ENCODE assay signal across 8 cellular contexts in the genomic region with DNA sequence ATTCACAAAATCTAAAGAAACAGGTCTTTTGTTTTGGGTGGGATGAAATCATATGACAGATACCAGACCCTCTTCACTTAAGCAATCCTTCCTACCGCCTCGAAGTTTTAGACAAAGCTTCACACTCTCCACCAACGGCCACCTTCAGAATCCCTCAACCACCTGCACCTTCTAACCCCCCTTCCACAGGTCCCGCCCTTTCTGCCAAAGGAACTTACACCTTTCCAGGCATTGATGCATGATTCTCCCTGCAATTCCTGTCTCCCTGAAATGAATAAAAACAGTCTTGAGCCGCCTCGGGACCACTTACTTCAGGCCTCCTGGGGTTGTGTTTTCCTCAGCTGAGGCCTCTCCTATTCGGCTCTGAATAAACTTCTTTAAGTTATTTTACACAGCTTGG. TPM values are rescaled to one million over a fixed set of nuclear protein-coding genes. Genes with fewer than 3 reads are reported as not detected.
A peak's percentile ranks its signal among the peaks of the same experiment; 100 is the strongest.
DNase-seq lines count a peak whose midpoint lies in the region; ATAC-seq, FAIRE-seq and TF ChIP-seq lines count a peak whose summit lies in the region.

No MANE protein-coding gene starts in this region.

- peak overlapping the region; percentile 80 for H3K9ac ChIP-seq in PC-3 (ENCODE audit: low read length)

- no peaks in the 10 kb centered on the region for H3F3A ChIP-seq in PC-3 (ENCODE audit: low read length, unreplicated experiment)

- peak overlapping the region; percentile 91 for H3K4me2 ChIP-seq in PC-3 (ENCODE audit: low read length)

- intact Hi-C loops in PC-3 (cut with micrococcal nuclease), result loop anchor here (2.0 kb wide), 2 partner anchors 46 to 110 kb away; partner anchors contain the start of gene ZNF700
- intact Hi-C loops in esophagus squamous epithelium (cut with DNase I), result no loop called here
- intact Hi-C loops in pancreas (cut with DNase I), result no loop called here

- no peak overlapping the region for H3K27ac ChIP-seq in CD8-positive, alpha-beta memory T cell (ENCODE audit: low read depth, low read length)
- H3K27ac ChIP-seq in PC-3 (ENCODE audit: low read length), result no peak overlapping the region
- H3K27ac ChIP-seq in esophagus squamous epithelium, result peak overlapping the region in 2 of 4 donors; percentile 91 to 95
- H3K27ac ChIP-seq in pancreas, result peak overlapping the region; percentile 84 to 96 (median 88)

- TSS peak; percentile 66 for BruUV-seq in PC-3 (replicated peaks; lab: Mats Ljungman, UMichigan)

- no peak overlapping the region for H3K4me3 ChIP-seq in CD8-positive, alpha-beta memory T cell (ENCODE audit: low read length)
- H3K4me3 ChIP-seq in PC-3 (ENCODE audit: low read length) (peak overlapping the region; percentile 89), esophagus squamous epithelium (peak overlapping the region; percentile 81 to 89 (median 85)), pancreas (peak overlapping the region; percentile 72 to 91 (median 80))

- H4K20me1 ChIP-seq in PC-3 (ENCODE audit: low read length), result no peaks in the 10 kb centered on the region

- WGBS in esophagus squamous epithelium, 2 donors, result 30 to 31% methylated on average over 7 of the region's 7 CpGs
- 7 to 12% methylated on average over 7 of the region's 7 CpGs for WGBS in pancreas, 2 donors

- H3K4me1 ChIP-seq in CD8-positive, alpha-beta memory T cell (ENCODE audit: insufficient read depth, low read length), result no peaks in the 10 kb centered on the region
- H3K4me1 ChIP-seq in PC-3 (ENCODE audit: insufficient read depth, low read length), result peaks cover 10% of the 10 kb centered on the region
- H3K4me1 ChIP-seq in esophagus squamous epithelium, result peaks cover 5 to 27% (median 13%) of the 10 kb centered on the region in 3 donors
- H3K4me1 ChIP-seq in pancreas, result peaks cover 0 to 10% (median 6%) of the 10 kb centered on the region in 3 donors

- H3K36me3 Mint-ChIP-seq in CD8-positive, alpha-beta memory T cell, result peaks cover 0 to 28% (median 2%) of the 10 kb centered on the region in 3 donors

- H3K27ac Mint-ChIP-seq in CD8-positive, alpha-beta memory T cell, result peak overlapping the region in 4 of 8 donors; percentile 4 to 26 (median 16)

- ATAC-seq in PC-3 (peak; percentile 6; the same call in 1 of the 2 replicates), pancreas (peak in 3 of 4 donors; percentile 15 to 28 (median 17))

- no peaks in the 10 kb centered on the region for H3K27me3 ChIP-seq in CD8-positive, alpha-beta memory T cell (ENCODE audit: insufficient read depth, low read length, poor library complexity, severe bottlenecking)
- H3K27me3 ChIP-seq in PC-3 (ENCODE audit: low read length), result no peaks in the 10 kb centered on the region
- no peaks in the 10 kb centered on the region for H3K27me3 ChIP-seq in esophagus squamous epithelium
- H3K27me3 ChIP-seq in pancreas, result no peaks in the 10 kb centered on the region

- H3K9me3 ChIP-seq in CD8-positive, alpha-beta memory T cell (ENCODE audit: low read length), result no peaks in the 10 kb centered on the region
- peaks cover 7% of the 10 kb centered on the region; the same call in 1 of the 2 replicates for H3K9me3 ChIP-seq in PC-3 (ENCODE audit: low read length)
- peaks cover 0 to 8% (median 0%) of the 10 kb centered on the region in 3 donors for H3K9me3 ChIP-seq in esophagus squamous epithelium
- no peaks in the 10 kb centered on the region for H3K9me3 ChIP-seq in pancreas

- peaks cover 0 to 57% (median 33%) of the 10 kb centered on the region in 5 donors for H3K9me3 Mint-ChIP-seq in CD8-positive, alpha-beta memory T cell

- TF ChIP-seq POLR2A in esophagus squamous epithelium (IDR thresholded peaks at IDR 0.05), result no peak

- no peak for FAIRE-seq in pancreas (lab: Jason Lieb, UNC)

- CTCF ChIA-PET in CD8-positive, alpha-beta memory T cell (lab: Charles Lee), result interaction anchor here (1.4 kb wide), 1 partner anchor 111 kb away, joined by 4 read pairs; no protein-coding TSS in a partner anchor
- CTCF ChIA-PET in PC-3 (lab: Charles Lee), result no interaction called here

- peak overlapping the region; percentile 95 for H2AFZ ChIP-seq in PC-3 (ENCODE audit: low read length)

- POLR2A ChIA-PET in CD8-positive, alpha-beta memory T cell (lab: Charles Lee), result no interaction called here
- POLR2A ChIA-PET in PC-3 (lab: Charles Lee; ENCODE audit: unreplicated experiment), result no interaction called here

- H3K4me1 Mint-ChIP-seq in CD8-positive, alpha-beta memory T cell, result peaks cover 5 to 17% (median 7%) of the 10 kb centered on the region in 3 donors

- H3K4me3 Mint-ChIP-seq in CD8-positive, alpha-beta memory T cell, result peak overlapping the region; percentile 15 to 83 (median 68)

- DNase-seq in CD8-positive, alpha-beta memory T cell, result no peak
- DNase-seq in PC-3 (peak; percentile 18), esophagus squamous epithelium (lab: John Stamatoyannopoulos, UW) (no peak), pancreas (no peak), GM10266 (ENCODE audit: extremely low spot score) (no peak), RPMI8226 (no peak)
- no peak for DNase-seq in stimulated activated CD4-positive, alpha-beta T cell treated with anti-CD3 and anti-CD28 coated beads, Interleukin-15, amount 100 ng/mL, for 24 hours
- no peak for DNase-seq in stimulated activated CD4-positive, alpha-beta T cell treated with anti-CD3 and anti-CD28 coated beads, Interleukin-1b, Interleukin-23, amount 100 ng/mL, for 48 hours

- peaks cover 19% of the 10 kb centered on the region for H3K79me2 ChIP-seq in PC-3 (ENCODE audit: low read length)

- H3K36me3 ChIP-seq in CD8-positive, alpha-beta memory T cell (ENCODE audit: insufficient read depth, low read length), result no peaks in the 10 kb centered on the region
- H3K36me3 ChIP-seq in PC-3 (ENCODE audit: low read depth, low read length), result peaks cover 24% of the 10 kb centered on the region
- peaks cover 0 to 11% (median 0%) of the 10 kb centered on the region in 3 donors for H3K36me3 ChIP-seq in esophagus squamous epithelium
- H3K36me3 ChIP-seq in pancreas, result no peaks in the 10 kb centered on the region

- peaks cover 8 to 13% of the 10 kb centered on the region in 2 donors for H3K27me3 Mint-ChIP-seq in CD8-positive, alpha-beta memory T cell

- TF ChIP-seq CTCF in PC-3 (conservative IDR thresholded peaks at IDR 0.05; ENCODE audit: low read depth, low read length) (no peak), esophagus squamous epithelium (IDR thresholded peaks at IDR 0.05) (no peak), pancreas (IDR thresholded peaks at IDR 0.05) (no peak), GM10266 (IDR thresholded peaks at IDR 0.05; ENCODE audit: control insufficient read depth, insufficient read depth, low read depth, missing control alignments) (no peak)

- no peaks in the 10 kb centered on the region for H3K9me2 ChIP-seq in PC-3 (replicated peaks; ENCODE audit: low read length)

RNA-seq across cellular contexts. Expression of gene ZNF433, which starts 0.9 kb away (rescaled TPM):
- under 1 TPM; 0.35 to 0.58 TPM for total RNA-seq in CD8-positive, alpha-beta memory T cell
- polyA plus RNA-seq in CD8-positive, alpha-beta memory T cell, result 3.2 TPM
- total RNA-seq in PC-3 (2014; rRNA removed), result 5.4 and 7.8 TPM in 2 replicates
- total RNA-seq in esophagus squamous epithelium, result 10 to 100 TPM in 1 of 4 donors, 1 to 10 TPM in 3; 4.5 to 21.0 (median 5.6) TPM
- total RNA-seq in pancreas, result 1 to 10 TPM; 3.7 to 6.5 (median 4.4) TPM
- 1 to 10 TPM; 7.1 to 9.9 TPM for polyA plus RNA-seq in pancreas

RNA-seq across cellular contexts. Expression of gene ZNF878, which starts 18.2 kb away (rescaled TPM):
- total RNA-seq in CD8-positive, alpha-beta memory T cell, result under 1 TPM; 0.55 to 0.72 TPM
- polyA plus RNA-seq in CD8-positive, alpha-beta memory T cell, result 0.12 TPM
- total RNA-seq in PC-3 (2014; rRNA removed), result 0.23 and 1.9 TPM in 2 replicates
- under 1 TPM in 3 of 4 donors, not detected in 1; 0.38 to 0.66 (median 0.47) TPM for total RNA-seq in esophagus squamous epithelium
- total RNA-seq in pancreas, result under 1 TPM; 0.19 to 0.87 (median 0.46) TPM
- under 1 TPM; 0.19 to 0.23 TPM for polyA plus RNA-seq in pancreas

RNA-seq across cellular contexts. Expression of gene ZNF844, which starts 29.9 kb away (rescaled TPM):
- total RNA-seq in CD8-positive, alpha-beta memory T cell, result 1 to 10 TPM; 5.4 to 5.7 TPM
- 3.6 TPM for polyA plus RNA-seq in CD8-positive, alpha-beta memory T cell
- total RNA-seq in PC-3 (2014; rRNA removed) (4.0 and 4.7 TPM in 2 replicates), esophagus squamous epithelium (1 to 10 TPM; 2.9 to 6.3 (median 3.8) TPM), pancreas (10 to 100 TPM in 1 of 6 donors, 1 to 10 TPM in 5; 4.4 to 12.4 (median 5.7) TPM)
- polyA plus RNA-seq in pancreas, result 1 to 10 TPM; 2.1 to 3.0 TPM

Comparison
In these comparisons a context has a peak if more than half of its experiments do, and no peak if none do; other contexts are left out.
1. H3K27ac ChIP-seq: peak in pancreas (4 of 4); none in CD8-positive, alpha-beta memory T cell (single experiment) and PC-3 (single experiment).